ENCODE assay signal across 11 cellular contexts in the genomic region with DNA sequence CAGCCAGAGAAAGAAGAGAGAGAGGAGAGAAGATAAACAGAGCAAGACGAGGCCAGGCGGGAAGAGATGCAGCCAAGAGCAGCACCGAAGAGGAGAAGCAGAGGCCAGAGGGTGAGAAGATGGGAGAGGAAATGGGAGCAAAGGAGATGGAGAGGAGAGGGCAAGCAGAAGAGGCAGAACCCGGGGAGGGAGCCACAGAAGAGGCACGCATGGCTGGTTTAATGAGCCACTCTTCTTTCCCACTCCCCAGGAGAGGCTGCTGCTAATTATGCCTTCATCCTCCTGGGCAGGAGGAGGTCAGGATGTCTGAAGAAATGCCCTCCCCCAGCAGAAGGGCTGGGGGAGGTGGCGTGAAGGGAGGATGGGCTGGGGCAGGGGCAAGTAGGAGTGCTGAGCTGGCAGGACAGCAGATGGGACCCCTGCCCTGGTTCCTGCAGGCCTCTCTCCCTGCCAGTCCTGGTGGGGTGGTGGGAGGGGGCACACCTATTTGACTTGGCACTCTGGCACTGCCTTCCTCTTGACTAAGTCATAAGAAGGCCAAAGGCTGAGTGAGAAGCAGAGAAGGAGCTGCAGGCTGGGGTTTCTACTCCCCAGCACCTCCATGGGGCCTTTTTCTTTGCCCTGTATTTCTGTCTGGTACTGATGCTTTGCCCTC. TPM values are rescaled to one million over a fixed set of nuclear protein-coding genes. Genes with fewer than 3 reads are reported as not detected.
DNase-seq lines count a peak whose midpoint lies in the region; TF ChIP-seq lines count a peak whose summit lies in the region.
"Had no signal": no experiment of that assay in that cellular context is flagged by ENCODE, and none has a peak within 500 bp of the region (broad histone marks: within the 10 kb centered on the region; RNA-seq: fewer than 3 reads in every experiment).

No MANE protein-coding gene starts in this region.

- no peaks in the 10 kb centered on the region for H3K9me2 ChIP-seq in Karpas-422 (replicated peaks; ENCODE audit: insufficient read depth, low read length)

- DNase-seq in DMS 273 (lab: John Stamatoyannopoulos, UW; ENCODE audit: unreplicated experiment), result peak; percentile 19
- DNase-seq in DMS 273 treated with DMSO at 0.1 percent for 48 hours (lab: John Stamatoyannopoulos, UW), result no peak
- DNase-seq in coronary artery (ENCODE audit: low spot score), result no peak
- DNase-seq in transverse colon, result no peak
- DNase-seq in SIG-M5 treated with dmso at 0.1 percent for 504 hours (lab: John Stamatoyannopoulos, UW; ENCODE audit: unreplicated experiment), result no peak
- no peak for DNase-seq in activated CD8-positive, alpha-beta memory T cell treated with anti-CD3 and anti-CD28 coated beads, Interleukin-2, amount 50 U/mL, for 4 hours
- DNase-seq in Karpas-422, result no peak
- DNase-seq: activated CD8-positive, alpha-beta T cell treated with anti-CD3 and anti-CD28 coated beads for 36 hours; PC-9 had no signal

- no peak for TF ChIP-seq CTCF in coronary artery (IDR thresholded peaks at IDR 0.05)
- TF ChIP-seq CTCF in transverse colon (IDR thresholded peaks at IDR 0.05), result no peak

- intact Hi-C loops in transverse colon (cut with DNase I; ENCODE audit: low total_unique reads), result no loop called here

- peak overlapping the region; percentile 82 to 89 for H3K27ac ChIP-seq in coronary artery
- peak overlapping the region; percentile 29 for H3K27ac ChIP-seq in muscle layer of colon (ENCODE audit: low read depth, low read length)
- peak overlapping the region; percentile 30 to 58 (median 46) for H3K27ac ChIP-seq in transverse colon
- H3K27ac ChIP-seq in Karpas-422 (ENCODE audit: low read length), result no peak overlapping the region
- H3K27ac ChIP-seq: 22Rv1, PC-9 had no signal

- no peak overlapping the region for H3K4me2 ChIP-seq in Karpas-422 (ENCODE audit: low read depth, low read length, poor library complexity, severe bottlenecking)
- H3K4me2 ChIP-seq: PC-9 had no signal

- 71% methylated on average over 6 of the region's 6 CpGs; no CpG with 5 or more reads in 1 of the 2 donors for WGBS in transverse colon (ENCODE audit: low coverage in 1 of 2), 2 donors

- in situ Hi-C loops in transverse colon (cut with MboI; ENCODE audit: low pct_ligation_motif_present in 1 of 4, low pct_unique_long_range_greater_than_20kb in 1 of 4, low sequenced_read_pairs in 3 of 4), result no loop called here

- H3K79me2 ChIP-seq in Karpas-422 (ENCODE audit: low read length), result no peaks in the 10 kb centered on the region

- H2AFZ ChIP-seq in Karpas-422 (ENCODE audit: low read length), result no peak overlapping the region
- H2AFZ ChIP-seq: PC-9 had no signal

- H4K20me1 ChIP-seq in Karpas-422 (ENCODE audit: insufficient read depth, low read depth, low read length), result no peaks in the 10 kb centered on the region

- no peak for TF ChIP-seq POLR2A in transverse colon (IDR thresholded peaks at IDR 0.05)

- no peaks in the 10 kb centered on the region for H3K27me3 ChIP-seq in muscle layer of colon (ENCODE audit: control insufficient read depth in 1 of 2, insufficient read depth in 2 of 2, low read length in 2 of 2)
- H3K27me3 ChIP-seq in transverse colon, result no peaks in the 10 kb centered on the region
- H3K27me3 ChIP-seq in Karpas-422 (ENCODE audit: low read length), result no peaks in the 10 kb centered on the region

- TF ChIP-seq EP300 in transverse colon (IDR thresholded peaks at IDR 0.05; ENCODE audit: low read depth), result no peak

- H3K4me1 ChIP-seq in muscle layer of colon (ENCODE audit: insufficient read depth, low read length) (peaks cover 52% of the 10 kb centered on the region), transverse colon (peaks cover 23 to 50% (median 29%) of the 10 kb centered on the region in 4 donors), Karpas-422 (ENCODE audit: low read length) (no peaks in the 10 kb centered on the region)

- H3K9me3 ChIP-seq in muscle layer of colon (ENCODE audit: low read length), result no peaks in the 10 kb centered on the region
- no peaks in the 10 kb centered on the region for H3K9me3 ChIP-seq in transverse colon
- no peaks in the 10 kb centered on the region for H3K9me3 ChIP-seq in Karpas-422 (ENCODE audit: low read length)

- H3K4me3 ChIP-seq in coronary artery (peak overlapping the region; percentile 32), muscle layer of colon (ENCODE audit: low read depth in 1 of 2, low read length in 2 of 2) (no peak overlapping the region), transverse colon (no peak overlapping the region), Karpas-422 (ENCODE audit: low read length) (no peak overlapping the region)
- H3K4me3 ChIP-seq: PC-9 had no signal

- H3K9ac ChIP-seq in muscle layer of colon (ENCODE audit: low read length) (no peak overlapping the region), Karpas-422 (ENCODE audit: low read length) (no peak overlapping the region)

- H3K36me3 ChIP-seq in muscle layer of colon (ENCODE audit: insufficient read depth, low read length), result no peaks in the 10 kb centered on the region
- H3K36me3 ChIP-seq in transverse colon, result no peaks in the 10 kb centered on the region
- H3K36me3 ChIP-seq in Karpas-422 (ENCODE audit: insufficient read depth, low read length), result no peaks in the 10 kb centered on the region

RNA-seq across cellular contexts. Expression of a gene that starts 32.3 kb away (rescaled TPM):
- 10 to 100 TPM in 2 of 4 donors, 1 to 10 TPM in 2; 8.2 to 18.3 (median 12.6) TPM for total RNA-seq in transverse colon
- not detected in 2 replicates for total RNA-seq in Karpas-422 (2014; rRNA removed; shearing (Covaris generic); ENCODE audit: low replicate concordance)
